10 cellular contexts compared by ENCODE assay signal in the genomic region with DNA sequence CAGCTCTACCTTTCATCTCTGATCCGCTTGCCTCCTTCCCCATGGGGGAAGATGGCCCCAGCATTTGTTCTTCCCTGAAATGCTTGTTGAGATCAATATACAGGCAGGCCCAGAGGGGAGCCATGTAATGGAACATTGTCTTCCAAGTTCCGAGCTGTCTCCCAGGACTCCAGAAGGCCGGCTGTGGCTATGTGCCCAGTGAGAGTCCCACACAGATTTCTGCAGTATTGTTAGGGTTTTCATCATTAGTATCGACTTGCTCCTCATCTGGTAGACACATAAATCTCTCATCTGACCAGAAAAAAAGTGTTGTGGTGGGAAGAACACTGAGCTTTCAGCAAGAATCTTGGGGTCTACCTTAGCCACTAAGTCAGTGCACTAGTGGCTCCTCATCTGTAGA.
"Had no signal": no experiment of that assay in that cellular context is flagged by ENCODE, and none has a peak within 500 bp of the region (broad histone marks: within the 10 kb centered on the region; RNA-seq: fewer than 3 reads in every experiment).

No MANE protein-coding gene starts in this region.

- H3K9ac ChIP-seq: parathyroid adenoma, SK-N-SH had no signal

- H3K27ac ChIP-seq: adrenal gland, left lung, parathyroid adenoma, upper lobe of right lung had no signal

- ATAC-seq: left lung; stimulated activated effector memory CD8-positive, alpha-beta T cell treated with anti-CD3 and anti-CD28 coated beads, Interleukin-12 subunit alpha, Interleukin-12 subunit beta, amount 100 ng/mL, for 72 hours; upper lobe of right lung had no signal

- H3K9me3 ChIP-seq: adrenal gland, left lung, SK-N-SH, upper lobe of right lung had no signal

- H3K4me3 ChIP-seq: adrenal gland, left lung, smooth muscle cell, upper lobe of right lung had no signal

- DNase-seq: activated CD4-positive, alpha-beta T cell treated with anti-CD3 and anti-CD28 coated beads for 48 hours; activated naive CD4-positive, alpha-beta T cell treated with anti-CD3 and anti-CD28 coated beads, Interleukin-2, amount 50 U/mL, for 16 hours; adrenal gland; left lung; SK-N-SH; T-helper 1 cell; upper lobe of right lung had no signal

- H3K36me3 ChIP-seq: adrenal gland, left lung, upper lobe of right lung had no signal

- H3K27me3 ChIP-seq: adrenal gland had no signal

- H3K4me1 ChIP-seq: adrenal gland, left lung, parathyroid adenoma, upper lobe of right lung had no signal

- H3K4me2 ChIP-seq: SK-N-SH, smooth muscle cell had no signal
